In genomic region chr10:33352154-33352553, GRCh38 we compare ENCODE assay signal across 21 cellular contexts. TPM values are rescaled to one million over a fixed set of nuclear protein-coding genes. Genes with fewer than 3 reads are reported as not detected.
DNase-seq lines count a peak whose midpoint lies in the region; ATAC-seq, FAIRE-seq and TF ChIP-seq lines count a peak whose summit lies in the region.
"Had no signal": no experiment of that assay in that cellular context is flagged by ENCODE, and none has a peak within 500 bp of the region (broad histone marks: within the 10 kb centered on the region; RNA-seq: fewer than 3 reads in every experiment).

No MANE protein-coding gene starts in this region.

- POLR2A ChIA-PET in HEK293 (lab: Yijun Ruan, JAX) (no interaction called here), endothelial cell of umbilical vein (lab: Charles Lee) (interaction anchor here (0.7 kb wide), 1 partner anchor 1788 kb away, joined by 3 read pairs; no protein-coding TSS in a partner anchor)
- POLR2A ChIA-PET in naive thymus-derived CD8-positive, alpha-beta T cell (lab: Charles Lee): no interaction called here

- H3K27me3 Mint-ChIP-seq in activated naive CD8-positive, alpha-beta T cell treated with anti-CD3 and anti-CD28 coated beads for 36 hours: peaks cover 8% of the 10 kb centered on the region
- peaks cover under 1 to 11% (median 6%) of the 10 kb centered on the region in 5 donors for H3K27me3 Mint-ChIP-seq in naive thymus-derived CD8-positive, alpha-beta T cell

- H3K36me3 ChIP-seq in HEK293 (ENCODE audit: control insufficient read depth in 2 of 2, insufficient read depth in 1 of 2, low read length in 2 of 2) (no peaks in the 10 kb centered on the region), RWPE2 (ENCODE audit: low read depth) (no peaks in the 10 kb centered on the region), endothelial cell of umbilical vein (ENCODE audit: control insufficient read depth in 2 of 2, extremely low read depth in 1 of 2, insufficient read depth in 2 of 2, low read length in 2 of 2) (no peaks in the 10 kb centered on the region), spleen (no peaks in the 10 kb centered on the region)

- no peaks in the 10 kb centered on the region for H3K4me1 Mint-ChIP-seq in activated naive CD8-positive, alpha-beta T cell treated with anti-CD3 and anti-CD28 coated beads for 36 hours
- H3K4me1 Mint-ChIP-seq in naive thymus-derived CD8-positive, alpha-beta T cell: no peaks in the 10 kb centered on the region

- intact Hi-C loops in endothelial cell of umbilical vein (cut with micrococcal nuclease): no loop called here
- intact Hi-C loops in spleen (cut with DNase I; ENCODE audit: low total_unique reads): no loop called here

- CTCF ChIA-PET in HEK293 (lab: Yijun Ruan, JAX) (no interaction called here), endothelial cell of umbilical vein (lab: Charles Lee) (no interaction called here)

- H4K20me1 ChIP-seq in endothelial cell of umbilical vein (replicated peaks; ENCODE audit: control insufficient read depth, extremely low read depth, insufficient read depth, low read length): no peaks in the 10 kb centered on the region

- TF ChIP-seq POLR2A in endothelial cell of umbilical vein (IDR thresholded peaks at IDR 0.05; ENCODE audit: low read depth, low read length): no peak
- TF ChIP-seq POLR2A in spleen (IDR thresholded peaks at IDR 0.05): no peak

- H3K9me1 ChIP-seq in endothelial cell of umbilical vein (replicated peaks; ENCODE audit: control insufficient read depth, extremely low read depth, insufficient read depth, low read length): no peaks in the 10 kb centered on the region

- no peak overlapping the region for H3K27ac Mint-ChIP-seq in activated naive CD8-positive, alpha-beta T cell treated with anti-CD3 and anti-CD28 coated beads for 36 hours
- no peak overlapping the region for H3K27ac Mint-ChIP-seq in naive thymus-derived CD8-positive, alpha-beta T cell

- peak; percentile 79 for FAIRE-seq in endothelial cell of umbilical vein (lab: Jason Lieb, UNC)
- FAIRE-seq: colon, G401.6, GM12892 had no signal

- H3K27ac ChIP-seq in HEK293 (ENCODE audit: extremely low read depth, low read depth, low read length): no peak overlapping the region
- no peak overlapping the region for H3K27ac ChIP-seq in RWPE2 (ENCODE audit: poor library complexity, severe bottlenecking)
- H3K27ac ChIP-seq in endothelial cell of umbilical vein (ENCODE audit: insufficient read depth, low read depth, low read length): no peak overlapping the region
- H3K27ac ChIP-seq in spleen: no peak overlapping the region
- H3K27ac ChIP-seq: hepatocyte, SK-N-MC had no signal

- 76 to 87% (median 82%) methylated on average over 3 of the region's 3 CpGs for WGBS in spleen, 5 donors

- H3K9ac ChIP-seq in endothelial cell of umbilical vein (replicated peaks; ENCODE audit: extremely low read depth, insufficient read depth, low read length): no peak overlapping the region

- H3K27me3 ChIP-seq in RWPE2 (ENCODE audit: insufficient read depth, poor library complexity, severe bottlenecking) (no peaks in the 10 kb centered on the region), endothelial cell of umbilical vein (ENCODE audit: control insufficient read depth in 2 of 2, insufficient read depth in 2 of 2, low read length in 2 of 2) (no peaks in the 10 kb centered on the region), spleen (replicated peaks in 1 of 7) (no peaks in the 10 kb centered on the region)
- H3K27me3 ChIP-seq: hepatocyte had no signal

- H3K4me1 ChIP-seq in HEK293 (ENCODE audit: control insufficient read depth, insufficient read depth, low read length) (peaks cover 7% of the 10 kb centered on the region; the same call in 1 of the 2 replicates), RWPE2 (ENCODE audit: insufficient read depth, poor library complexity, severe bottlenecking) (peaks cover 32% of the 10 kb centered on the region), endothelial cell of umbilical vein (ENCODE audit: control insufficient read depth, extremely low read depth, insufficient read depth, low read length) (peaks cover 3% of the 10 kb centered on the region), spleen (peaks cover 0 to 7% (median 1%) of the 10 kb centered on the region in 6 donors)

- H3K9me3 ChIP-seq in HEK293 (ENCODE audit: control insufficient read depth, insufficient read depth, low read depth, low read length) (no peaks in the 10 kb centered on the region), RWPE2 (ENCODE audit: severe bottlenecking) (no peaks in the 10 kb centered on the region), endothelial cell of umbilical vein (replicated peaks; ENCODE audit: control insufficient read depth, insufficient read depth, low read length) (no peaks in the 10 kb centered on the region), spleen (no peaks in the 10 kb centered on the region)
- H3K9me3 ChIP-seq: mucosa of descending colon had no signal

- dilution Hi-C loops in endothelial cell of umbilical vein (cut with MboI; ENCODE audit: extremely low pct_ligation_motif_present, low sequenced_read_pairs): no loop called here

- H2AFZ ChIP-seq in endothelial cell of umbilical vein (ENCODE audit: low read depth, low read length): no peak overlapping the region
- H2AFZ ChIP-seq: hepatocyte had no signal

- DNase-seq in RWPE2 (ENCODE audit: low spot score) (no peak), endothelial cell of umbilical vein (ENCODE audit: low read depth, low spot score) (peak; percentile 73), skeletal muscle cell (ENCODE audit: low read depth) (peak; percentile 51), spleen (no peak)
- DNase-seq in activated naive CD8-positive, alpha-beta T cell treated with anti-CD3 and anti-CD28 coated beads for 36 hours: no peak
- no peak for DNase-seq in naive thymus-derived CD8-positive, alpha-beta T cell
- no peak for DNase-seq in activated CD4-positive, alpha-beta T cell treated with anti-CD3 and anti-CD28 coated beads for 4 hours
- DNase-seq: activated CD4-positive, alpha-beta T cell treated with anti-CD3 and anti-CD28 coated beads, Interleukin-2, amount 50 U/mL, for 1 hour; activated T-cell treated with anti-CD3 and anti-CD28 coated beads, Interleukin-2, amount 50 U/mL, for 4 hours; H7; left cardiac atrium; mucosa of descending colon; MV-4-11; NCI-H2171; stimulated activated naive CD4-positive, alpha-beta T cell had no signal

- H3K79me2 ChIP-seq in endothelial cell of umbilical vein (ENCODE audit: control insufficient read depth, insufficient read depth, low read length): no peaks in the 10 kb centered on the region
- H3K79me2 ChIP-seq: hepatocyte had no signal

- no peak for TF ChIP-seq CTCF in HEK293 (tag by site-specific recombination; IDR thresholded peaks at IDR 0.05)
- no peak for TF ChIP-seq CTCF in RWPE2 (IDR thresholded peaks at IDR 0.05; ENCODE audit: poor library complexity, severe bottlenecking)
- TF ChIP-seq CTCF in endothelial cell of umbilical vein (IDR thresholded peaks at IDR 0.05; ENCODE audit: extremely low read depth in 1 of 2, insufficient read depth in 1 of 2, low read depth in 1 of 2, low read length in 2 of 2): no peak
- TF ChIP-seq CTCF in spleen (IDR thresholded peaks at IDR 0.05 in 8 of 11, conservative IDR thresholded peaks at IDR 0.05 in 3 of 11): no peak

- no TSS peak for BruUV-seq in endothelial cell of umbilical vein (replicated peaks; lab: Mats Ljungman, UMichigan)

- H3K4me3 ChIP-seq in HEK293 (ENCODE audit: low read depth, low read length) (no peak overlapping the region), RWPE2 (ENCODE audit: severe bottlenecking) (no peak overlapping the region), endothelial cell of umbilical vein (replicated peaks in 1 of 3; ENCODE audit: insufficient read depth in 1 of 3, low read depth in 1 of 3, low read length in 3 of 3) (no peak overlapping the region), skeletal muscle cell (ENCODE audit: low read depth, low read length) (no peak overlapping the region), spleen (no peak overlapping the region)
- H3K4me3 ChIP-seq: hepatocyte, mucosa of descending colon, SK-N-MC had no signal

- peak; percentile 82 for ATAC-seq in RWPE2 (ENCODE audit: low read depth)
- ATAC-seq in naive thymus-derived CD8-positive, alpha-beta T cell: no peak
- ATAC-seq: activated T-cell treated with anti-CD3 and anti-CD28 coated beads, Interleukin-2, amount 50 U/mL, for 4 hours; left cardiac atrium; mucosa of descending colon had no signal

- H3K9me3 Mint-ChIP-seq in activated naive CD8-positive, alpha-beta T cell treated with anti-CD3 and anti-CD28 coated beads for 36 hours: no peaks in the 10 kb centered on the region
- H3K9me3 Mint-ChIP-seq in naive thymus-derived CD8-positive, alpha-beta T cell: no peaks in the 10 kb centered on the region
- H3K9me3 Mint-ChIP-seq: activated T-cell treated with anti-CD3 and anti-CD28 coated beads, Interleukin-2, amount 50 U/mL, for 4 hours had no signal

- H3K36me3 Mint-ChIP-seq in activated naive CD8-positive, alpha-beta T cell treated with anti-CD3 and anti-CD28 coated beads for 36 hours: no peaks in the 10 kb centered on the region
- H3K36me3 Mint-ChIP-seq in naive thymus-derived CD8-positive, alpha-beta T cell: no peaks in the 10 kb centered on the region

- no peak overlapping the region for H3K4me2 ChIP-seq in endothelial cell of umbilical vein (ENCODE audit: insufficient read depth, low read length)
- H3K4me2 ChIP-seq: hepatocyte had no signal

- no peak overlapping the region for H3K4me3 Mint-ChIP-seq in activated naive CD8-positive, alpha-beta T cell treated with anti-CD3 and anti-CD28 coated beads for 36 hours
- H3K4me3 Mint-ChIP-seq in naive thymus-derived CD8-positive, alpha-beta T cell: no peak overlapping the region
- H3K4me3 Mint-ChIP-seq: activated T-cell treated with anti-CD3 and anti-CD28 coated beads, Interleukin-2, amount 50 U/mL, for 4 hours had no signal

TF ChIP-seq in endothelial cell of umbilical vein, 7 proteins besides CTCF, POLR2A, EP300 and RAD21:
- TF ChIP-seq EZH2 (IDR thresholded peaks at IDR 0.05; ENCODE audit: borderline replicate concordance, low read depth, low read length, severe bottlenecking) (no peak), GATA2 (IDR thresholded peaks at IDR 0.05; ENCODE audit: insufficient read depth, insufficient read length, low read depth, low read length) (peak; percentile 29)

RNA-seq across cellular contexts. Expression of gene NRP1, which starts 17.7 kb away (rescaled TPM):
- total RNA-seq in endothelial cell of umbilical vein (245 and 306 TPM in 2 replicates), spleen (100 to 1,000 TPM in 6 of 7 donors, 10 to 100 TPM in 1; 96.8 to 202 (median 145) TPM)
- polyA plus RNA-seq in endothelial cell of umbilical vein (104 and 122 TPM in 2 replicates), spleen (1 to 10 TPM; 4.8 to 8.7 (median 7.3) TPM)
- polyA plus RNA-seq in endothelial cell of umbilical vein (2011; cell fraction: cytosol; rRNA removed): 102 and 113 TPM in 2 replicates
- polyA plus RNA-seq in endothelial cell of umbilical vein (2011; cell fraction: nucleus; rRNA removed): 172 and 240 TPM in 2 replicates
- 254 and 260 TPM in 2 replicates for polyA plus RNA-seq in endothelial cell of umbilical vein (2012)
- polyA minus RNA-seq in endothelial cell of umbilical vein: 288 and 312 TPM in 2 replicates
- 21.4 TPM for polyA minus RNA-seq in endothelial cell of umbilical vein (2011; cell fraction: cytosol; rRNA and poly(A)+ RNA removed)
- 288 and 311 TPM in 2 replicates for polyA minus RNA-seq in endothelial cell of umbilical vein (2011; cell fraction: nucleus; rRNA and poly(A)+ RNA removed)
- total RNA-seq in activated naive CD8-positive, alpha-beta T cell treated with anti-CD3 and anti-CD28 coated beads for 36 hours: under 1 TPM; 0.19 to 0.44 TPM
- total RNA-seq in naive thymus-derived CD8-positive, alpha-beta T cell: under 1 TPM; 0.60 to 0.88 TPM
- polyA plus RNA-seq in naive thymus-derived CD8-positive, alpha-beta T cell: not detected

Comparison
In these comparisons a context has a peak if more than half of its experiments do, and no peak if none do; other contexts are left out.
1. DNase-seq: peak in endothelial cell of umbilical vein (single experiment) and skeletal muscle cell (single experiment); none in RWPE2 (single experiment), spleen (single experiment), activated naive CD8-positive, alpha-beta T cell treated with anti-CD3 and anti-CD28 coated beads for 36 hours (single experiment), naive thymus-derived CD8-positive, alpha-beta T cell (0 of 10) and activated CD4-positive, alpha-beta T cell treated with anti-CD3 and anti-CD28 coated beads for 4 hours (0 of 2).
2. RNA of gene NRP1, which starts 17.7 kb away (total RNA-seq): 245 to 306 TPM in endothelial cell of umbilical vein and 96.8 to 202 TPM in spleen; 0.60 to 0.88 TPM in naive thymus-derived CD8-positive, alpha-beta T cell and 0.19 to 0.44 TPM in activated naive CD8-positive, alpha-beta T cell treated with anti-CD3 and anti-CD28 coated beads for 36 hours; every median in the first group is over 10 times any median in the second.